1 cellular context compared by ENCODE assay signal in genomic region chr13:110912651-110913051, GRCh38.
TF ChIP-seq lines count a peak whose summit lies in the region.

No MANE protein-coding gene starts in this region.

TF ChIP-seq in HEK293, 187 proteins besides CTCF, POLR2A, EP300 and RAD21 (continued from another document):
- no peak for TF ChIP-seq ZBTB1 (tag by site-specific recombination; IDR thresholded peaks at IDR 0.05)
